11 cellular contexts compared by ENCODE assay signal in genomic region chr6:34638834-34639736, GRCh38. TPM values are rescaled to one million over a fixed set of nuclear protein-coding genes. Genes with fewer than 3 reads are reported as not detected.
DNase-seq lines count a peak whose midpoint lies in the region; ATAC-seq, FAIRE-seq and TF ChIP-seq lines count a peak whose summit lies in the region.
"Had no signal": no experiment of that assay in that cellular context is flagged by ENCODE, and none has a peak within 500 bp of the region (broad histone marks: within the 10 kb centered on the region; RNA-seq: fewer than 3 reads in every experiment).

No MANE protein-coding gene starts in this region.

- H3K27ac Mint-ChIP-seq in activated naive CD4-positive, alpha-beta T cell treated with anti-CD3 and anti-CD28 coated beads for 36 hours: no peak overlapping the region
- H3K27ac Mint-ChIP-seq: activated naive CD8-positive, alpha-beta T cell treated with anti-CD3 and anti-CD28 coated beads, Interleukin-2, amount 10 ng/mL, durations not matched to agents 7 days and 5 days had no signal

- H3K36me3 Mint-ChIP-seq in activated naive CD4-positive, alpha-beta T cell treated with anti-CD3 and anti-CD28 coated beads for 36 hours (ENCODE audit: low read depth): peaks cover 3% of the 10 kb centered on the region

- no peaks in the 10 kb centered on the region for H3K27me3 ChIP-seq in PC-9 (ENCODE audit: insufficient read depth, low read depth)
- H3K27me3 ChIP-seq: neutrophil had no signal

- BruUV-seq in PC-9 (replicated peaks; lab: Mats Ljungman, UMichigan): no TSS peak

- H3K9ac ChIP-seq in kidney (ENCODE audit: low read length in 2 of 2): no peak overlapping the region

- H3K4me2 ChIP-seq in PC-9: no peak overlapping the region

- H3K9me3 ChIP-seq in kidney (ENCODE audit: control insufficient read depth in 1 of 2, low read length in 2 of 2) (no peaks in the 10 kb centered on the region), PC-9 (ENCODE audit: insufficient read depth, low read depth) (no peaks in the 10 kb centered on the region)
- H3K9me3 ChIP-seq: neutrophil had no signal

- peaks cover 7% of the 10 kb centered on the region for H3K4me1 Mint-ChIP-seq in activated naive CD4-positive, alpha-beta T cell treated with anti-CD3 and anti-CD28 coated beads for 36 hours (ENCODE audit: low read depth)

- no peaks in the 10 kb centered on the region for H3K36me3 ChIP-seq in kidney (ENCODE audit: control insufficient read depth in 1 of 2, insufficient read depth in 2 of 2, low read length in 2 of 2)
- H3K36me3 ChIP-seq in PC-9 (ENCODE audit: low read depth): no peaks in the 10 kb centered on the region
- H3K36me3 ChIP-seq: neutrophil had no signal

- intact Hi-C loops in kidney (cut with DNase I): no loop called here
- intact Hi-C loops in PC-9 (cut with micrococcal nuclease; ENCODE audit: unreplicated experiment): no loop called here
- intact Hi-C loops in activated naive CD4-positive, alpha-beta T cell treated with anti-CD3 and anti-CD28 coated beads for 36 hours (cut with micrococcal nuclease): no loop called here

- no peak overlapping the region for H3K4me3 ChIP-seq in kidney (ENCODE audit: low read length in 2 of 2)
- no peak overlapping the region for H3K4me3 ChIP-seq in PC-9

- H3K4me1 ChIP-seq in kidney (ENCODE audit: control insufficient read depth in 1 of 2, insufficient read depth in 1 of 2, low read depth in 1 of 2, low read length in 2 of 2): peaks cover 0 to 25% of the 10 kb centered on the region in 2 donors
- no peaks in the 10 kb centered on the region for H3K4me1 ChIP-seq in PC-9 (replicated peaks; ENCODE audit: insufficient read depth)

- DNase-seq in kidney (no peak), SIG-M5 treated with dmso at 0.1 percent for 504 hours (lab: John Stamatoyannopoulos, UW; ENCODE audit: unreplicated experiment) (no peak), UCSD-AML1 (lab: John Stamatoyannopoulos, UW; ENCODE audit: unreplicated experiment) (no peak), PC-9 (no peak)
- DNase-seq in activated naive CD4-positive, alpha-beta T cell treated with anti-CD3 and anti-CD28 coated beads for 36 hours: no peak
- DNase-seq: activated naive CD8-positive, alpha-beta T cell treated with anti-CD3 and anti-CD28 coated beads, Interleukin-2, amount 10 ng/mL, durations not matched to agents 7 days and 5 days; GF-D8 had no signal

- H3K27ac ChIP-seq in kidney (ENCODE audit: low read depth in 2 of 2, low read length in 2 of 2): peak overlapping the region; percentile 58 to 67
- no peak overlapping the region for H3K27ac ChIP-seq in PC-9
- H3K27ac ChIP-seq: neutrophil had no signal

- H3K79me2 ChIP-seq in PC-9 (ENCODE audit: low read depth): 0 out of 2 replicates have a peak, but pooled peaks cover 14% of the 10 kb centered on the region

- H3F3A ChIP-seq in PC-9 (ENCODE audit: insufficient read depth, low read depth): no peaks in the 10 kb centered on the region; the same call in 1 of the 2 replicates

- H4K20me1 ChIP-seq in PC-9 (ENCODE audit: insufficient read depth): peaks cover 5% of the 10 kb centered on the region

- CTCF ChIA-PET in PC-9 (lab: Charles Lee): interaction anchor here (0.5 kb wide), 1 partner anchor 415 kb away, joined by 3 read pairs; no protein-coding TSS in a partner anchor
- CTCF ChIA-PET in activated naive CD4-positive, alpha-beta T cell treated with anti-CD3 and anti-CD28 coated beads for 36 hours (lab: Charles Lee): interaction anchor here (0.6 kb wide), 1 partner anchor 48 kb away, joined by 3 read pairs; no protein-coding TSS in a partner anchor

- H3K9me2 ChIP-seq in PC-9 (ENCODE audit: insufficient read depth): no peaks in the 10 kb centered on the region

- no peaks in the 10 kb centered on the region for H3K27me3 Mint-ChIP-seq in activated naive CD4-positive, alpha-beta T cell treated with anti-CD3 and anti-CD28 coated beads for 36 hours (ENCODE audit: low read depth)
- H3K27me3 Mint-ChIP-seq: activated naive CD8-positive, alpha-beta T cell treated with anti-CD3 and anti-CD28 coated beads, Interleukin-2, amount 10 ng/mL, durations not matched to agents 7 days and 5 days had no signal

- no peak for FAIRE-seq in kidney (lab: Jason Lieb, UNC)

- H3K4me3 Mint-ChIP-seq in activated naive CD4-positive, alpha-beta T cell treated with anti-CD3 and anti-CD28 coated beads for 36 hours: no peak overlapping the region
- H3K4me3 Mint-ChIP-seq: activated naive CD8-positive, alpha-beta T cell treated with anti-CD3 and anti-CD28 coated beads, Interleukin-2, amount 10 ng/mL, durations not matched to agents 7 days and 5 days had no signal

- ATAC-seq in GM18499 (IDR thresholded peaks at IDR 0.05; ENCODE audit: insufficient read depth, unreplicated experiment) (peak; percentile 47), GM21381 (IDR thresholded peaks at IDR 0.05; ENCODE audit: unreplicated experiment) (peak; percentile 78), HG03280 (IDR thresholded peaks at IDR 0.05; ENCODE audit: unreplicated experiment) (peak; percentile 54)

- no peak overlapping the region for H2AFZ ChIP-seq in PC-9

- H3K9me3 Mint-ChIP-seq in activated naive CD4-positive, alpha-beta T cell treated with anti-CD3 and anti-CD28 coated beads for 36 hours: no peaks in the 10 kb centered on the region
- H3K9me3 Mint-ChIP-seq: activated naive CD8-positive, alpha-beta T cell treated with anti-CD3 and anti-CD28 coated beads, Interleukin-2, amount 10 ng/mL, durations not matched to agents 7 days and 5 days had no signal

- TF ChIP-seq CTCF in kidney (IDR thresholded peaks at IDR 0.05; ENCODE audit: borderline replicate concordance, extremely low read depth, insufficient read depth): no peak
- no peak for TF ChIP-seq CTCF in PC-9 (conservative IDR thresholded peaks at IDR 0.05)

- POLR2A ChIA-PET in PC-9 (lab: Charles Lee; ENCODE audit: unreplicated experiment): interaction anchor here (0.6 kb wide), 1 partner anchor 104 kb away, joined by 6 read pairs; no protein-coding TSS in a partner anchor

RNA-seq across cellular contexts. Expression of gene ILRUN, which starts 57.5 kb away (rescaled TPM):
- total RNA-seq in kidney: 55.7 TPM
- 52.4 TPM for polyA plus RNA-seq in kidney (ENCODE audit: insufficient read depth, low read depth, low replicate concordance)
- total RNA-seq in PC-9 (2021): 57.8 and 68.9 TPM in 2 replicates
- total RNA-seq in activated naive CD4-positive, alpha-beta T cell treated with anti-CD3 and anti-CD28 coated beads for 36 hours: 10 to 100 TPM; 51.4 to 53.3 TPM
